In the genomic region with DNA sequence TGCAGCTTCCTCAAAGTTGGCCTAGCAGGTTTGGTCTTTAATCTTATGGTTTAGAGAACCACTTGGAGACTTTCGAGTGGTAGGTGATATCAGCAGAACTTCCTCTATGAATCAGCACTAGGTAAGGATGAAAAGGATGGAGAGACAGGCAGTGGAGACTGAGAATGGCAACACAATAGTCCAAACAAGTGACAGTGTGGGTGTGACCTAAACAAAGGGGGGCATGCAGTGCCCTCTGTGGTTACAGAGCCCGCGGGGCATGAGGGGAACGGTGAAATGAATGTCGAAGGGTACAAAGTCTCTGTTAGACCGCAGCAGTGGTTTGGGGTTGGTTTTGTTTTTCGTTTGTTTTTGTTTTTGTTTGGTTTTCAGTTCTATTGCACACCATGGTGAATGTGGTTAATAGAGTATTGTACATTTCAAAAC, we compare ENCODE assay signal across 12 cellular contexts.
DNase-seq lines count a peak whose midpoint lies in the region; ATAC-seq, FAIRE-seq and TF ChIP-seq lines count a peak whose summit lies in the region.
"Had no signal": no experiment of that assay in that cellular context is flagged by ENCODE, and none has a peak within 500 bp of the region (broad histone marks: within the 10 kb centered on the region; RNA-seq: fewer than 3 reads in every experiment).

No MANE protein-coding gene starts in this region.

- H3K4me1 ChIP-seq in uterus (no peaks in the 10 kb centered on the region), adrenal gland (replicated peaks in 1 of 2) (no peaks in the 10 kb centered on the region)
- H3K4me1 ChIP-seq: breast epithelium had no signal

- TF ChIP-seq POLR2A in uterus (IDR thresholded peaks at IDR 0.05) (no peak), adrenal gland (IDR thresholded peaks at IDR 0.05) (no peak)

- intact Hi-C loops in uterus (cut with DNase I; ENCODE audit: low total_unique reads), result no loop called here
- intact Hi-C loops in adrenal gland (cut with DNase I), result no loop called here

- DNase-seq in GM12864 (ENCODE audit: low read depth) (peak; percentile 33), GM19239 (ENCODE audit: insufficient read length, low spot score) (peak; percentile 14), GOT3 (lab: John Stamatoyannopoulos, UW) (no peak), uterus (no peak), adrenal gland (no peak)
- no peak for DNase-seq in stimulated activated naive CD4-positive, alpha-beta T cell (lab: John Stamatoyannopoulos, UW)
- DNase-seq: activated T-cell treated with anti-CD3 and anti-CD28 coated beads, Interleukin-2, amount 50 U/mL, for 1 hour; HCEC 1CT had no signal

- no peak for TF ChIP-seq CTCF in GM12864 (IDR thresholded peaks at IDR 0.05; ENCODE audit: low read depth, low read length, missing control alignments)
- TF ChIP-seq CTCF in uterus (IDR thresholded peaks at IDR 0.05), result no peak
- TF ChIP-seq CTCF in adrenal gland (IDR thresholded peaks at IDR 0.05), result no peak

- H3K9me3 ChIP-seq in uterus (no peaks in the 10 kb centered on the region), adrenal gland (replicated peaks in 1 of 3) (no peaks in the 10 kb centered on the region)

- H3K27ac ChIP-seq in uterus, result no peak overlapping the region
- H3K27ac ChIP-seq in adrenal gland, result no peak overlapping the region
- H3K27ac ChIP-seq: breast epithelium, RWPE1 had no signal

- WGBS in adrenal gland, 4 donors, result 85 to 92% (median 91%) methylated on average over 7 of the region's 7 CpGs

- no peaks in the 10 kb centered on the region for H3K36me3 ChIP-seq in uterus
- H3K36me3 ChIP-seq in adrenal gland (replicated peaks in 1 of 2), result no peaks in the 10 kb centered on the region
- H3K36me3 ChIP-seq: breast epithelium had no signal

- H3K27me3 ChIP-seq in uterus (no peaks in the 10 kb centered on the region), adrenal gland (no peaks in the 10 kb centered on the region)
- H3K27me3 ChIP-seq: breast epithelium had no signal

- ATAC-seq in HG02759 (IDR thresholded peaks at IDR 0.05; ENCODE audit: unreplicated experiment) (peak; percentile 86), HG03460 (IDR thresholded peaks at IDR 0.05; ENCODE audit: unreplicated experiment) (peak; percentile 87)

- FAIRE-seq in GM19239 (lab: Jason Lieb, UNC), result peak; percentile 87

- H3K4me3 ChIP-seq in GM12864 (ENCODE audit: low read depth, low read length) (no peak overlapping the region), uterus (no peak overlapping the region), adrenal gland (no peak overlapping the region)
- H3K4me3 ChIP-seq: breast epithelium had no signal

Comparison
In these comparisons a context has a peak if more than half of its experiments do, and no peak if none do; other contexts are left out.
1. DNase-seq: peak in GM12864 (single experiment) and GM19239 (single experiment); none in GOT3 (single experiment), uterus (0 of 2), stimulated activated naive CD4-positive, alpha-beta T cell (0 of 6) and adrenal gland (0 of 7).